20 cellular contexts compared by ENCODE assay signal in the genomic region with DNA sequence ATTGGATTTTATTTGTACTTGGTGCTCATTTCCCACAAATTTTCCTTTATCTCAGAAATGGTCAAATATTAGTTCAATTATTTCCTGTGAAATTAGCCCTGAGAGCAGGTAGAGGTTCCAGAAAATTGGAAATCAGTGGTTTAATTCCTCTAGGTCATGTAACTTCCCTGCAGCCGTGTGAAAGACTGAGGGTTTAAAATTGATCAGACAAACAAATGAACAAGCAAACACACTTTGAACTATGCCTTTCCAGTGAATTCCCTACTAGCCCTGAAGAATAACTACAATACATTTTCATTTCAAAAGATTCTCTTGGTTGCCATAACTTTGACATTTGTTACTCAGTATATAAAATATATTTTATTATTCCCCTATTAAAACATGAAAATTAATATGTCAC.
DNase-seq lines count a peak whose midpoint lies in the region; ATAC-seq and TF ChIP-seq lines count a peak whose summit lies in the region.
"Had no signal": no experiment of that assay in that cellular context is flagged by ENCODE, and none has a peak within 500 bp of the region (broad histone marks: within the 10 kb centered on the region; RNA-seq: fewer than 3 reads in every experiment).

No MANE protein-coding gene starts in this region.

- no peak overlapping the region for H3K27ac Mint-ChIP-seq in stimulated activated naive B cell treated with anti-CD40 and anti-IgM and Interleukin-4, amounts not matched to agents 10 μg/mL and 1 μg/mL and 100 μg/mL, for 72 hours
- H3K27ac Mint-ChIP-seq: B cell; CD4-positive, CD25-positive, alpha-beta regulatory T cell; CD8-positive, alpha-beta T cell had no signal

- peak overlapping the region; percentile 75 for H3K27ac ChIP-seq in angular gyrus (ENCODE audit: low read depth, low read length)
- H3K27ac ChIP-seq in cingulate gyrus (ENCODE audit: low read depth, low read length): peak overlapping the region; percentile 79
- peak overlapping the region; percentile 79 for H3K27ac ChIP-seq in temporal lobe (ENCODE audit: low read depth, low read length)
- H3K27ac ChIP-seq in colonic mucosa: no peak overlapping the region
- H3K27ac ChIP-seq in esophagus squamous epithelium: no peak overlapping the region
- H3K27ac ChIP-seq: BLaER1, C4-2B, GM23248 had no signal

- H3K9ac ChIP-seq in colonic mucosa (ENCODE audit: low read depth in 2 of 2, low read length in 2 of 2): no peak overlapping the region
- H3K9ac ChIP-seq: BLaER1, GM23248 had no signal

- H3K36me3 Mint-ChIP-seq in stimulated activated naive B cell treated with anti-CD40 and anti-IgM and Interleukin-4, amounts not matched to agents 10 μg/mL and 1 μg/mL and 100 μg/mL, for 72 hours: no peaks in the 10 kb centered on the region
- H3K36me3 Mint-ChIP-seq: CD4-positive, CD25-positive, alpha-beta regulatory T cell; CD8-positive, alpha-beta T cell had no signal

- intact Hi-C loops in colonic mucosa (cut with DNase I): no loop called here
- intact Hi-C loops in esophagus squamous epithelium (cut with DNase I): no loop called here

- TF ChIP-seq CTCF in colonic mucosa (IDR thresholded peaks at IDR 0.05) (no peak), esophagus squamous epithelium (IDR thresholded peaks at IDR 0.05) (no peak)

- H3K4me3 ChIP-seq in colonic mucosa (no peak overlapping the region), esophagus squamous epithelium (no peak overlapping the region)
- H3K4me3 ChIP-seq: BLaER1, GM12878, GM23248 had no signal

- no peak for DNase-seq in left lobe of liver (ENCODE audit: low spot score)
- DNase-seq in colonic mucosa: no peak
- DNase-seq in stimulated activated naive B cell treated with anti-CD40 and anti-IgM and Interleukin-4, amounts not matched to agents 10 μg/mL and 1 μg/mL and 100 μg/mL, for 72 hours: no peak
- DNase-seq in esophagus squamous epithelium (lab: John Stamatoyannopoulos, UW): no peak
- DNase-seq: CD4-positive, CD25-positive, alpha-beta regulatory T cell; CD8-positive, alpha-beta T cell; DMS 273 treated with DMSO at 0.1 percent for 48 hours; DMS79; EL; GDM1; GM23248; H7; HCEC 1CT had no signal

- no peaks in the 10 kb centered on the region for H3K9me3 ChIP-seq in colonic mucosa
- H3K9me3 ChIP-seq in esophagus squamous epithelium: no peaks in the 10 kb centered on the region
- H3K9me3 ChIP-seq: BLaER1 had no signal

- ATAC-seq in left lobe of liver: peak; percentile 78
- no peak for ATAC-seq in stimulated activated naive B cell treated with anti-CD40 and anti-IgM and Interleukin-4, amounts not matched to agents 10 μg/mL and 1 μg/mL and 100 μg/mL, for 72 hours (replicated peaks)
- ATAC-seq: CD8-positive, alpha-beta T cell; GM12878 had no signal

- no peak overlapping the region for H3K4me3 Mint-ChIP-seq in stimulated activated naive B cell treated with anti-CD40 and anti-IgM and Interleukin-4, amounts not matched to agents 10 μg/mL and 1 μg/mL and 100 μg/mL, for 72 hours
- H3K4me3 Mint-ChIP-seq: B cell; CD4-positive, CD25-positive, alpha-beta regulatory T cell; CD8-positive, alpha-beta T cell had no signal

- no peaks in the 10 kb centered on the region for H3K4me1 Mint-ChIP-seq in stimulated activated naive B cell treated with anti-CD40 and anti-IgM and Interleukin-4, amounts not matched to agents 10 μg/mL and 1 μg/mL and 100 μg/mL, for 72 hours
- H3K4me1 Mint-ChIP-seq: B cell; CD4-positive, CD25-positive, alpha-beta regulatory T cell had no signal

- H3K27me3 ChIP-seq in colonic mucosa (no peaks in the 10 kb centered on the region), esophagus squamous epithelium (no peaks in the 10 kb centered on the region)
- H3K27me3 ChIP-seq: BLaER1 had no signal

- H3K4me1 ChIP-seq in colonic mucosa (no peaks in the 10 kb centered on the region), esophagus squamous epithelium (no peaks in the 10 kb centered on the region)
- H3K4me1 ChIP-seq: BLaER1 had no signal

- H3K9me3 Mint-ChIP-seq in stimulated activated naive B cell treated with anti-CD40 and anti-IgM and Interleukin-4, amounts not matched to agents 10 μg/mL and 1 μg/mL and 100 μg/mL, for 72 hours: peaks cover 0 to 4% of the 10 kb centered on the region in 2 donors

- H3K27me3 Mint-ChIP-seq in stimulated activated naive B cell treated with anti-CD40 and anti-IgM and Interleukin-4, amounts not matched to agents 10 μg/mL and 1 μg/mL and 100 μg/mL, for 72 hours: no peaks in the 10 kb centered on the region
- H3K27me3 Mint-ChIP-seq: B cell; CD4-positive, CD25-positive, alpha-beta regulatory T cell had no signal

- TF ChIP-seq POLR2A in esophagus squamous epithelium (IDR thresholded peaks at IDR 0.05): no peak

- 50 to 57% methylated on average over 1 of the region's 1 CpG for WGBS in esophagus squamous epithelium, 2 donors

- H3K36me3 ChIP-seq in colonic mucosa: no peaks in the 10 kb centered on the region
- H3K36me3 ChIP-seq in esophagus squamous epithelium: no peaks in the 10 kb centered on the region
- H3K36me3 ChIP-seq: BLaER1 had no signal

Comparison
In these comparisons a context has a peak if more than half of its experiments do, and no peak if none do; other contexts are left out.
1. H3K27ac ChIP-seq: peak in angular gyrus (single experiment), cingulate gyrus (single experiment) and temporal lobe (single experiment); none in colonic mucosa (single experiment) and esophagus squamous epithelium (0 of 4).